Comparison of ENCODE assay signal across 9 cellular contexts in genomic region chr4:26175905-26176304, GRCh38.
"Had no signal": no experiment of that assay in that cellular context is flagged by ENCODE, and none has a peak within 500 bp of the region (broad histone marks: within the 10 kb centered on the region; RNA-seq: fewer than 3 reads in every experiment).

No MANE protein-coding gene starts in this region.

- H3K4me3 Mint-ChIP-seq: nephron had no signal

- H3K36me3 ChIP-seq: ascending aorta, esophagus muscularis mucosa, heart left ventricle, SJSA1, tibial artery had no signal

- H3K9me3 ChIP-seq: ascending aorta, esophagus muscularis mucosa, mucosa of descending colon, SJSA1, tibial artery had no signal

- ATAC-seq: mucosa of descending colon had no signal

- H3K27ac ChIP-seq: ascending aorta, esophagus muscularis mucosa, SJSA1, tibial artery had no signal

- H3K4me1 ChIP-seq: ascending aorta had no signal

- H3K4me3 ChIP-seq: ascending aorta, esophagus muscularis mucosa, heart left ventricle, mucosa of descending colon, SJSA1, tibial artery had no signal

- H3K27me3 ChIP-seq: ascending aorta, SJSA1 had no signal

- DNase-seq: activated gamma-delta T cell; activated T-cell treated with anti-CD3 and anti-CD28 coated beads, Interleukin-2, amount 50 U/mL, for 1 hour; heart left ventricle; tibial artery had no signal
